ENCODE assay signal across 2 cellular contexts in genomic region chr17:51251010-51251409, GRCh38.
TF ChIP-seq lines count a peak whose summit lies in the region.

No MANE protein-coding gene starts in this region.

TF ChIP-seq in liver, 16 proteins besides CTCF, POLR2A, EP300 and RAD21:
- TF ChIP-seq YY1 (IDR thresholded peaks at IDR 0.05) (no peak), HNF4G (IDR thresholded peaks at IDR 0.05) (peak; percentile 9), FOXA2 (IDR thresholded peaks at IDR 0.05) (no peak)

TF ChIP-seq in IMR-90, 13 proteins besides CTCF, POLR2A, EP300 and RAD21:
- no peak for TF ChIP-seq CEBPB (IDR thresholded peaks at IDR 0.05; ENCODE audit: low read depth, low read length)
- TF ChIP-seq FOS (IDR thresholded peaks at IDR 0.05; ENCODE audit: low read depth, low read length), result no peak
- no peak for TF ChIP-seq MAFK (IDR thresholded peaks at IDR 0.05; ENCODE audit: low read depth, low read length)
- TF ChIP-seq RFX5 (IDR thresholded peaks at IDR 0.05; ENCODE audit: low read depth, low read length), result no peak
- TF ChIP-seq USF2 (IDR thresholded peaks at IDR 0.05; ENCODE audit: low read depth, low read length), result no peak
- no peak for TF ChIP-seq NFE2L2 (IDR thresholded peaks at IDR 0.05; ENCODE audit: low read depth, low read length)
- TF ChIP-seq BHLHE40 (IDR thresholded peaks at IDR 0.05; ENCODE audit: low read depth, low read length), result no peak
- TF ChIP-seq MAZ (IDR thresholded peaks at IDR 0.05; ENCODE audit: borderline replicate concordance, low read depth, low read length), result no peak
- no peak for TF ChIP-seq RCOR1 (IDR thresholded peaks at IDR 0.05; ENCODE audit: insufficient replicate concordance, low read length)
- TF ChIP-seq CHD1 (IDR thresholded peaks at IDR 0.05; ENCODE audit: low read depth, low read length), result no peak
- no peak for TF ChIP-seq MXI1 (IDR thresholded peaks at IDR 0.05; ENCODE audit: borderline replicate concordance, low read depth, low read length)
- no peak for TF ChIP-seq SMC3 (IDR thresholded peaks at IDR 0.05; ENCODE audit: low read depth, low read length)
